Comparison of ENCODE assay signal across 11 cellular contexts in genomic region chr3:113783980-113784379, GRCh38. TPM values are rescaled to one million over a fixed set of nuclear protein-coding genes. Genes with fewer than 3 reads are reported as not detected.
A peak's percentile ranks its signal among the peaks of the same experiment; 100 is the strongest.
DNase-seq lines count a peak whose midpoint lies in the region; ATAC-seq and TF ChIP-seq lines count a peak whose summit lies in the region.
"Had no signal": no experiment of that assay in that cellular context is flagged by ENCODE, and none has a peak within 500 bp of the region (broad histone marks: within the 10 kb centered on the region; RNA-seq: fewer than 3 reads in every experiment).

No MANE protein-coding gene starts in this region.

- no peak for TF ChIP-seq CTCF in tibial artery (IDR thresholded peaks at IDR 0.05)
- TF ChIP-seq CTCF in GM20000 (IDR thresholded peaks at IDR 0.05; ENCODE audit: extremely low read depth, missing control alignments) = no peak
- no peak for TF ChIP-seq CTCF in foreskin fibroblast (IDR thresholded peaks at IDR 0.05; ENCODE audit: low read depth, low read length)

- H3K4me1 ChIP-seq in tibial artery = peaks cover 0 to 19% (median 7%) of the 10 kb centered on the region in 4 donors

- no peak overlapping the region for H3K4me3 ChIP-seq in tibial artery
- H3K4me3 ChIP-seq in foreskin fibroblast (ENCODE audit: low read depth in 1 of 2, low read length in 2 of 2) = no peak overlapping the region

- DNase-seq in activated naive CD8-positive, alpha-beta T cell treated with anti-CD3 and anti-CD28 coated beads for 36 hours = no peak
- DNase-seq in activated naive CD8-positive, alpha-beta T cell treated with anti-CD3 and anti-CD28 coated beads, Interleukin-2, amount 50 U/mL, for 24 hours = no peak
- peak; percentile 32 for DNase-seq in SK-MEL-5 (ENCODE audit: low read depth, low spot score)
- DNase-seq in iPS-NIHi11 (ENCODE audit: low spot score) = peak; percentile 10
- DNase-seq in tibial artery = no peak
- DNase-seq in GM20000 (ENCODE audit: low spot score) = no peak
- DNase-seq in SW480 (ENCODE audit: low spot score) = no peak
- DNase-seq in foreskin fibroblast = no peak
- DNase-seq: activated naive CD4-positive, alpha-beta T cell treated with anti-CD3 and anti-CD28 coated beads for 36 hours; NCI-H2029; small intestine had no signal

- no peak for ATAC-seq in activated naive CD8-positive, alpha-beta T cell treated with anti-CD3 and anti-CD28 coated beads, Interleukin-2, amount 50 U/mL, for 24 hours

- intact Hi-C loops in tibial artery (cut with DNase I; ENCODE audit: low total_unique reads) = no loop called here

- H3K9me3 ChIP-seq in tibial artery = no peaks in the 10 kb centered on the region

- H3K27ac ChIP-seq in tibial artery = peak overlapping the region; percentile 41 to 44

- H3K36me3 Mint-ChIP-seq in activated naive CD8-positive, alpha-beta T cell treated with anti-CD3 and anti-CD28 coated beads for 36 hours = no peaks in the 10 kb centered on the region
- peaks cover 6% of the 10 kb centered on the region for H3K36me3 Mint-ChIP-seq in activated naive CD8-positive, alpha-beta T cell treated with anti-CD3 and anti-CD28 coated beads, Interleukin-2, amount 50 U/mL, for 24 hours (ENCODE audit: low read depth)

- H3K27me3 ChIP-seq in tibial artery = no peaks in the 10 kb centered on the region

- in situ Hi-C loops in SK-MEL-5 (cut with HindIII; ENCODE audit: low pct_unique_long_range_greater_than_20kb, low sequenced_read_pairs) = no loop called here

- H3K4me1 Mint-ChIP-seq in activated naive CD8-positive, alpha-beta T cell treated with anti-CD3 and anti-CD28 coated beads for 36 hours = peaks cover 5% of the 10 kb centered on the region
- H3K4me1 Mint-ChIP-seq in activated naive CD8-positive, alpha-beta T cell treated with anti-CD3 and anti-CD28 coated beads, Interleukin-2, amount 50 U/mL, for 24 hours = peaks cover 4% of the 10 kb centered on the region

- H3K36me3 ChIP-seq in tibial artery = peaks cover 21 to 25% (median 24%) of the 10 kb centered on the region in 3 donors

- no peaks in the 10 kb centered on the region for H3K9me3 Mint-ChIP-seq in activated naive CD8-positive, alpha-beta T cell treated with anti-CD3 and anti-CD28 coated beads for 36 hours
- H3K9me3 Mint-ChIP-seq in activated naive CD8-positive, alpha-beta T cell treated with anti-CD3 and anti-CD28 coated beads, Interleukin-2, amount 50 U/mL, for 24 hours = no peaks in the 10 kb centered on the region
- H3K9me3 Mint-ChIP-seq: activated naive CD4-positive, alpha-beta T cell treated with anti-CD3 and anti-CD28 coated beads for 36 hours had no signal

- H3K4me3 Mint-ChIP-seq in activated naive CD8-positive, alpha-beta T cell treated with anti-CD3 and anti-CD28 coated beads for 36 hours = no peak overlapping the region
- no peak overlapping the region for H3K4me3 Mint-ChIP-seq in activated naive CD8-positive, alpha-beta T cell treated with anti-CD3 and anti-CD28 coated beads, Interleukin-2, amount 50 U/mL, for 24 hours
- H3K4me3 Mint-ChIP-seq: activated naive CD4-positive, alpha-beta T cell treated with anti-CD3 and anti-CD28 coated beads for 36 hours had no signal

- peak overlapping the region; percentile 52 for H3K27ac Mint-ChIP-seq in activated naive CD8-positive, alpha-beta T cell treated with anti-CD3 and anti-CD28 coated beads for 36 hours
- no peak overlapping the region for H3K27ac Mint-ChIP-seq in activated naive CD8-positive, alpha-beta T cell treated with anti-CD3 and anti-CD28 coated beads, Interleukin-2, amount 50 U/mL, for 24 hours
- H3K27ac Mint-ChIP-seq: activated naive CD4-positive, alpha-beta T cell treated with anti-CD3 and anti-CD28 coated beads for 36 hours had no signal

- no peaks in the 10 kb centered on the region for H3K27me3 Mint-ChIP-seq in activated naive CD8-positive, alpha-beta T cell treated with anti-CD3 and anti-CD28 coated beads for 36 hours
- H3K27me3 Mint-ChIP-seq in activated naive CD8-positive, alpha-beta T cell treated with anti-CD3 and anti-CD28 coated beads, Interleukin-2, amount 50 U/mL, for 24 hours = no peaks in the 10 kb centered on the region

RNA-seq across cellular contexts. Expression of gene ATP6V1A, which starts 37.1 kb away (rescaled TPM):
- total RNA-seq in activated naive CD8-positive, alpha-beta T cell treated with anti-CD3 and anti-CD28 coated beads for 36 hours = 10 to 100 TPM; 50.1 to 57.1 TPM
- total RNA-seq in SK-MEL-5 (2014; rRNA removed; shearing (Covaris generic)) = 94.7 and 94.8 TPM in 2 replicates
- 49.2 and 66.7 TPM in 2 replicates for polyA plus RNA-seq in SK-MEL-5 (2015; cell fraction: cytosol; rRNA removed)
- 27.6 and 46.6 TPM in 2 replicates for polyA plus RNA-seq in SK-MEL-5 (2015; cell fraction: nucleus; rRNA removed)

RNA-seq across cellular contexts. Expression of gene NAA50, which starts 37.9 kb away (rescaled TPM):
- total RNA-seq in activated naive CD8-positive, alpha-beta T cell treated with anti-CD3 and anti-CD28 coated beads for 36 hours = 100 to 1,000 TPM; 199 to 200 TPM
- 137 and 151 TPM in 2 replicates for total RNA-seq in SK-MEL-5 (2014; rRNA removed; shearing (Covaris generic))
- polyA plus RNA-seq in SK-MEL-5 (2015; cell fraction: cytosol; rRNA removed) = 131 and 149 TPM in 2 replicates
- polyA plus RNA-seq in SK-MEL-5 (2015; cell fraction: nucleus; rRNA removed) = 38.0 and 46.6 TPM in 2 replicates

RNA-seq across cellular contexts. Expression of gene GRAMD1C, which starts 54.6 kb away (rescaled TPM):
- under 1 TPM; 0.21 to 0.54 TPM for total RNA-seq in activated naive CD8-positive, alpha-beta T cell treated with anti-CD3 and anti-CD28 coated beads for 36 hours
- 4.1 and 5.2 TPM in 2 replicates for total RNA-seq in SK-MEL-5 (2014; rRNA removed; shearing (Covaris generic))
- polyA plus RNA-seq in SK-MEL-5 (2015; cell fraction: cytosol; rRNA removed) = 1.4 and 5.5 TPM in 2 replicates
- 11.9 and 13.2 TPM in 2 replicates for polyA plus RNA-seq in SK-MEL-5 (2015; cell fraction: nucleus; rRNA removed)

Comparison
In these comparisons a context has a peak if more than half of its experiments do, and no peak if none do; other contexts are left out.
1. DNase-seq: peak in SK-MEL-5 (single experiment) and iPS-NIHi11 (single experiment); none in activated naive CD8-positive, alpha-beta T cell treated with anti-CD3 and anti-CD28 coated beads for 36 hours (single experiment), activated naive CD8-positive, alpha-beta T cell treated with anti-CD3 and anti-CD28 coated beads, Interleukin-2, amount 50 U/mL, for 24 hours (single experiment), tibial artery (0 of 2), GM20000 (single experiment), SW480 (single experiment) and foreskin fibroblast (0 of 2).